ENCODE assay signal across 10 cellular contexts in genomic region chr11:64876226-64876750, GRCh38. TPM values are rescaled to one million over a fixed set of nuclear protein-coding genes. Genes with fewer than 3 reads are reported as not detected.
DNase-seq lines count a peak whose midpoint lies in the region; FAIRE-seq and TF ChIP-seq lines count a peak whose summit lies in the region.
"Had no signal": no experiment of that assay in that cellular context is flagged by ENCODE, and none has a peak within 500 bp of the region (broad histone marks: within the 10 kb centered on the region; RNA-seq: fewer than 3 reads in every experiment).

No MANE protein-coding gene starts in this region.

- H3K4me3 ChIP-seq in bronchial epithelial cell (ENCODE audit: low read depth, low read length) (peak overlapping the region; percentile 69), mucosa of stomach (ENCODE audit: low read length) (peak overlapping the region; percentile 36), uterus (peak overlapping the region; percentile 68 to 95)

- intact Hi-C loops in uterus (cut with DNase I; ENCODE audit: low total_unique reads): no loop called here

- H3K4me1 ChIP-seq in mucosa of stomach (ENCODE audit: control insufficient read depth, insufficient read depth, low read length) (peaks cover 40% of the 10 kb centered on the region), uterus (peaks cover 0 to under 1% of the 10 kb centered on the region in 2 donors)

- peak overlapping the region; percentile 82 for H3K9ac ChIP-seq in mucosa of stomach (ENCODE audit: low read length)

- CTCF ChIA-PET in HEK293T (lab: Yijun Ruan, JAX): no interaction called here

- POLR2A ChIA-PET in HEK293T (lab: Yijun Ruan, JAX): interaction anchor here (1.1 to 5.0 kb wide), 3 partner anchors 7 to 12 kb away, joined by 3 to 26 read pairs (median 14); no protein-coding TSS in a partner anchor

- DNase-seq in stimulated activated CD4-positive, alpha-beta T cell treated with anti-CD3 and anti-CD28 coated beads, Interleukin-15, amount 100 ng/mL, for 24 hours: peak; percentile 66
- no peak for DNase-seq in stimulated activated CD4-positive, alpha-beta T cell treated with anti-CD3 and anti-CD28 coated beads, Interleukin-12 subunit alpha, Interleukin-12 subunit beta, amount 100 ng/mL, for 4 hours
- DNase-seq in bronchial epithelial cell (ENCODE audit: low read depth) (no peak), uterus (no peak), SIG-M5 treated with dmso at 0.1 percent for 504 hours (lab: John Stamatoyannopoulos, UW; ENCODE audit: unreplicated experiment) (no peak), GM10266 (ENCODE audit: extremely low spot score) (no peak), HEK293T (ENCODE audit: extremely low spot score) (no peak)

- H3K36me3 ChIP-seq in bronchial epithelial cell (ENCODE audit: control insufficient read depth, insufficient read depth, low read length) (peaks cover 16% of the 10 kb centered on the region), mucosa of stomach (ENCODE audit: control insufficient read depth, insufficient read depth, low read length) (peaks cover 6% of the 10 kb centered on the region), uterus (no peaks in the 10 kb centered on the region)

- H3K9me3 ChIP-seq in mucosa of stomach (ENCODE audit: control insufficient read depth, low read length) (no peaks in the 10 kb centered on the region), uterus (no peaks in the 10 kb centered on the region)

- H3K27me3 ChIP-seq in bronchial epithelial cell (ENCODE audit: control insufficient read depth, insufficient read depth, low read length) (no peaks in the 10 kb centered on the region), mucosa of stomach (ENCODE audit: control insufficient read depth, insufficient read depth, low read length) (no peaks in the 10 kb centered on the region), uterus (no peaks in the 10 kb centered on the region)

- no peak for TF ChIP-seq POLR2A in uterus (IDR thresholded peaks at IDR 0.05)

- peak overlapping the region; percentile 76 to 80 for H3K27ac ChIP-seq in uterus

- no peak for FAIRE-seq in bronchial epithelial cell (lab: Jason Lieb, UNC)

- TF ChIP-seq CTCF in bronchial epithelial cell (IDR thresholded peaks at IDR 0.05; ENCODE audit: insufficient read depth, low read length, severe bottlenecking): no peak
- TF ChIP-seq CTCF in uterus (IDR thresholded peaks at IDR 0.05): no peak
- no peak for TF ChIP-seq CTCF in GM10266 (IDR thresholded peaks at IDR 0.05; ENCODE audit: control insufficient read depth, insufficient read depth, low read depth, missing control alignments)

TF ChIP-seq in HEK293T, 16 proteins besides CTCF, POLR2A, EP300 and RAD21:
- TF ChIP-seq ZNF384 (IDR thresholded peaks at IDR 0.05): no peak
- TF ChIP-seq FOXM1 (IDR thresholded peaks at IDR 0.05; ENCODE audit: borderline replicate concordance): no peak
- no peak for TF ChIP-seq SP1 (IDR thresholded peaks at IDR 0.05)
- no peak for TF ChIP-seq FOXA1 (IDR thresholded peaks at IDR 0.05)
- no peak for TF ChIP-seq ELF4 (IDR thresholded peaks at IDR 0.05)
- TF ChIP-seq BHLHE40 (IDR thresholded peaks at IDR 0.05; ENCODE audit: borderline replicate concordance): no peak
- no peak for TF ChIP-seq ARNT (IDR thresholded peaks at IDR 0.05)
- TF ChIP-seq PKNOX1 (IDR thresholded peaks at IDR 0.05): no peak
- TF ChIP-seq TARDBP (IDR thresholded peaks at IDR 0.05): no peak
- no peak for TF ChIP-seq SUZ12 (IDR thresholded peaks at IDR 0.05)
- no peak for TF ChIP-seq FOXK2 (IDR thresholded peaks at IDR 0.05)
- TF ChIP-seq L3MBTL2 (conservative IDR thresholded peaks at IDR 0.05): no peak
- TF ChIP-seq HDGF (IDR thresholded peaks at IDR 0.05; ENCODE audit: borderline replicate concordance): no peak
- no peak for TF ChIP-seq NFRKB (IDR thresholded peaks at IDR 0.05)
- TF ChIP-seq LEF1 (IDR thresholded peaks at IDR 0.05; ENCODE audit: borderline replicate concordance): no peak
- TF ChIP-seq CTBP1 (IDR thresholded peaks at IDR 0.05; ENCODE audit: borderline replicate concordance): no peak
TF ChIP-seq in HEK293T: peak in this region for 0.

RNA-seq across cellular contexts. Expression of gene EHD1, which starts 2.1 kb away (rescaled TPM):
- total RNA-seq in bronchial epithelial cell (32.9 and 40.7 TPM in 2 replicates), uterus (10 to 100 TPM in 3 of 4 donors, 1 to 10 TPM in 1; 3.5 to 78.7 (median 36.9) TPM)

RNA-seq across cellular contexts. Expression of gene CDC42BPG, which starts 31.8 kb away (rescaled TPM):
- 16.6 and 23.0 TPM in 2 replicates for total RNA-seq in bronchial epithelial cell
- 1 to 10 TPM in 1 of 4 donors, under 1 TPM in 3; under 0.01 to 2.7 (median 0.30) TPM for total RNA-seq in uterus
- total RNA-seq: RPMI7951 had no signal

RNA-seq across cellular contexts. Expression of gene ATG2A, which starts 40.7 kb away (rescaled TPM):
- total RNA-seq in bronchial epithelial cell (6.1 and 7.8 TPM in 2 replicates), uterus (10 to 100 TPM in 3 of 4 donors, 1 to 10 TPM in 1; 6.8 to 39.6 (median 18.4) TPM)

RNA-seq across cellular contexts. Expression of gene PPP2R5B, which starts 48.2 kb away (rescaled TPM):
- total RNA-seq in bronchial epithelial cell (8.2 and 14.3 TPM in 2 replicates), uterus (10 to 100 TPM in 2 of 4 donors, 1 to 10 TPM in 2; 6.7 to 23.4 (median 13.0) TPM)

RNA-seq across cellular contexts. Expression of gene GPHA2, which starts 59.4 kb away (rescaled TPM):
- total RNA-seq in bronchial epithelial cell: not detected in 2 replicates
- not detected for total RNA-seq in uterus
- total RNA-seq: lower leg skin, RPMI7951 had no signal
